1 cellular context compared by ENCODE assay signal in the genomic region with DNA sequence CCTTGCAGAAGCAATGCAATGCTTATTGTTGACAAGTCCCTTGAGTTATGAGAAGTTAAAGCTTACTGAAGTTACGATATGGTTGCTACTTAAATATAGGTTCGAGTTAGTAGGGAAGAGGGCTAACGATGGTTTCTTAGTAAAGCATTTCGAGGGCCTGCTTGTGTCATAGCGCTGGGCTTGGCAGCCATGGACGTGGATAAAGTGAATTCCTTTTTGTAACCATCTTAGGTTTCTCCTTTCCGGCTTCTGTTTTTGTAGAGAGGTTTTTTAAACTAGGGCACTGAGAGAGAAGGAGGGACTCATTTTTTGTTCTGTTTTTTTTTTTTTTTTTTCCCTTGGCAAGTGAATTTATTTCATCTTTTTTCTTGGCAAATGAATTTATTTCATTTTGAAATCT.
TF ChIP-seq lines count a peak whose summit lies in the region.

No MANE protein-coding gene starts in this region.

TF ChIP-seq in WTC11, 78 proteins besides CTCF, POLR2A, EP300 and RAD21 (continued from another document):
- TF ChIP-seq GRHL2 (CRISPR knock-in tag; IDR thresholded peaks at IDR 0.05; ENCODE audit: insufficient replicate concordance, severe bottlenecking) (no peak), ZNF219 (CRISPR knock-in tag; IDR thresholded peaks at IDR 0.05; ENCODE audit: borderline replicate concordance) (no peak)
